26 cellular contexts compared by ENCODE assay signal in the genomic region with DNA sequence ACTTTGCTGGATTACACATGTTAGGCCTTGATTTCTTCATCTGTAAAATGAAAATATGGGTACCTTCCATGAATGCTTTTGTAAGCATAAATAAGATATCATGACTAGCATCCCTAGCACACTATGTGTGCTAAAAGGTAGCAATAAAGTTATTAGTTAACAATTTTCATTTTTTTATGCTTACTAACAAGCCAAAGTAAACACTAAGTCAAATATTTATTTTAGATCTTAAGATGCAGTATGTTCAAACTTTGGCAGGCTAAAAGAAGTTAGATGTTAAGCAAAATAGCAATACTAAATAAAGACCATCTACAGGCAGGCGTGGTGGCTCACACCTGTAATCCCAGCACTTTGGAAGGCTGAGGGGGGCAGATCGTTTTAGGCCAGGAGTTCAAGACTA.
DNase-seq lines count a peak whose midpoint lies in the region; ATAC-seq and TF ChIP-seq lines count a peak whose summit lies in the region.
"Had no signal": no experiment of that assay in that cellular context is flagged by ENCODE, and none has a peak within 500 bp of the region (broad histone marks: within the 10 kb centered on the region; RNA-seq: fewer than 3 reads in every experiment).

No MANE protein-coding gene starts in this region.

- no peak overlapping the region for H3K9ac ChIP-seq in muscle layer of colon (ENCODE audit: low read length)
- H3K9ac ChIP-seq: GM23248 had no signal

- H3K4me1 ChIP-seq in Panc1 (ENCODE audit: control insufficient read depth, insufficient read depth, low read length) (peaks cover 4% of the 10 kb centered on the region), muscle layer of colon (ENCODE audit: insufficient read depth, low read length) (peaks cover 52% of the 10 kb centered on the region), uterus (peaks cover 0 to 5% of the 10 kb centered on the region in 2 donors), gastrocnemius medialis (peaks cover 5 to 8% of the 10 kb centered on the region in 2 donors)
- H3K4me1 ChIP-seq: Caco-2 had no signal

- ATAC-seq in Panc1 (no peak), gastrocnemius medialis (no peak), GM18511 (IDR thresholded peaks at IDR 0.05; ENCODE audit: unreplicated experiment) (no peak)
- ATAC-seq: CD8-positive, alpha-beta T cell; GM12878 had no signal

- peak overlapping the region; percentile 73; the same call in 1 of the 2 replicates for H3K27ac ChIP-seq in C4-2B
- H3K27ac ChIP-seq in Panc1 (ENCODE audit: low read length) = peak overlapping the region; percentile 65
- H3K27ac ChIP-seq in muscle layer of colon (ENCODE audit: low read depth, low read length) = peak overlapping the region; percentile 42
- peak overlapping the region; percentile 44 to 96 for H3K27ac ChIP-seq in uterus
- no peak overlapping the region for H3K27ac ChIP-seq in gastrocnemius medialis

- CTCF ChIA-PET in Panc1 (lab: Charles Lee) = no interaction called here

- H3K36me3 ChIP-seq in Panc1 (ENCODE audit: control insufficient read depth, insufficient read depth, low read length) (no peaks in the 10 kb centered on the region), muscle layer of colon (ENCODE audit: insufficient read depth, low read length) (no peaks in the 10 kb centered on the region), uterus (no peaks in the 10 kb centered on the region), gastrocnemius medialis (no peaks in the 10 kb centered on the region)

- intact Hi-C loops in Panc1 (cut with micrococcal nuclease; ENCODE audit: unreplicated experiment) (loop anchor here (10.0 kb wide), 1 partner anchor 77 kb away; no protein-coding TSS in a partner anchor), uterus (cut with DNase I; ENCODE audit: low total_unique reads) (no loop called here), gastrocnemius medialis (cut with DNase I; ENCODE audit: low total_unique reads) (no loop called here)

- H3K27me3 ChIP-seq in Panc1 (ENCODE audit: control insufficient read depth, insufficient read depth, low read length) = no peaks in the 10 kb centered on the region
- no peaks in the 10 kb centered on the region for H3K27me3 ChIP-seq in muscle layer of colon (ENCODE audit: control insufficient read depth in 1 of 2, insufficient read depth in 2 of 2, low read length in 2 of 2)
- H3K27me3 ChIP-seq in uterus = no peaks in the 10 kb centered on the region
- no peaks in the 10 kb centered on the region for H3K27me3 ChIP-seq in gastrocnemius medialis
- H3K27me3 ChIP-seq: MG63 had no signal

- in situ Hi-C loops in Panc1 (cut with HindIII; ENCODE audit: low pct_unique_long_range_greater_than_20kb, low sequenced_read_pairs) (no loop called here), gastrocnemius medialis (cut with MboI; ENCODE audit: low sequenced_read_pairs in 4 of 4) (loop anchor here in 1 of 4 donors (25.0 kb wide), 1 partner anchor 364 kb away; no protein-coding TSS in a partner anchor)

- TF ChIP-seq POLR2A in uterus (IDR thresholded peaks at IDR 0.05) = no peak
- no peak for TF ChIP-seq POLR2A in gastrocnemius medialis (IDR thresholded peaks at IDR 0.05)

- BruUV-seq in Panc1 (replicated peaks; lab: Mats Ljungman, UMichigan) = no TSS peak

- DNase-seq in Panc1 (ENCODE audit: low read depth, low spot score) (no peak), uterus (no peak), pons (ENCODE audit: low spot score) (no peak), gastrocnemius medialis (no peak)
- DNase-seq: C1 segment of cervical spinal cord; Caco-2; CD8-positive, alpha-beta T cell; DMS 273 treated with DMSO at 0.1 percent for 48 hours; DMS79; EL; GDM1; GM23248; H9; KBM-7; MG63; NCI-H2029; NCI-H446; NCI-H524 treated with DMSO at 0.1 percent for 48 hours; NCI-H774; Right ventricle myocardium superior; RPMI8226; SW 1271 had no signal

- no peak for TF ChIP-seq CTCF in C4-2B (conservative IDR thresholded peaks at IDR 0.05)
- no peak for TF ChIP-seq CTCF in Panc1 (IDR thresholded peaks at IDR 0.05)
- no peak for TF ChIP-seq CTCF in uterus (IDR thresholded peaks at IDR 0.05)
- no peak for TF ChIP-seq CTCF in gastrocnemius medialis (IDR thresholded peaks at IDR 0.05 in 4 of 5, conservative IDR thresholded peaks at IDR 0.05 in 1 of 5)

- POLR2A ChIA-PET in Panc1 (lab: Charles Lee) = no interaction called here

- H3K4me3 ChIP-seq in Panc1 (ENCODE audit: low read depth in 2 of 2, low read length in 2 of 2) (no peak overlapping the region), muscle layer of colon (ENCODE audit: low read depth in 1 of 2, low read length in 2 of 2) (no peak overlapping the region), uterus (no peak overlapping the region), gastrocnemius medialis (no peak overlapping the region)
- H3K4me3 ChIP-seq: GM12878, GM23248, MG63 had no signal

- no peaks in the 10 kb centered on the region for H3K9me3 ChIP-seq in Panc1 (ENCODE audit: control insufficient read depth, insufficient read depth, low read depth, low read length)
- no peaks in the 10 kb centered on the region for H3K9me3 ChIP-seq in muscle layer of colon (ENCODE audit: low read length)
- no peaks in the 10 kb centered on the region for H3K9me3 ChIP-seq in uterus
- H3K9me3 ChIP-seq in gastrocnemius medialis = no peaks in the 10 kb centered on the region
- H3K9me3 ChIP-seq: Caco-2, MG63 had no signal

Comparison
In these comparisons a context has a peak if more than half of its experiments do, and no peak if none do; other contexts are left out.
1. H3K27ac ChIP-seq: peak in C4-2B (single experiment), Panc1 (single experiment), muscle layer of colon (single experiment) and uterus (2 of 2); none in gastrocnemius medialis (0 of 4).